10 cellular contexts compared by ENCODE assay signal in the genomic region with DNA sequence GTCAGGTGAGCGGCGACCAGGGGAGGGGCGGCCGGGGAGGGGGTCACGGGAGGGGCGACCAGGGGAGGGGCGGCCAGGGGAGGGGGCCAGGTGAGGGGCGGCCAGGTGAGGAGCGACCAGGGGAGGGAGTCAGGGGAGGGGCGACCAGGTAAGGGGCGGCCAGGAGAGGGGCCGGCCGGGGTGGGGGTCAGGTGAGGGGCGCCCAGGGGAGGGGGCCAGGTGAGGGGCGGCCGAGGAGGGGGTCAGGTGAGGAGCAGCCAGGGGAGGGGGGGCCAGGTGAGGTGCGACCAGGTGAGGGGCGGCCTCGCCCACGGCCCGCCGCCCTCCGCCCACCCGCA. TPM values are rescaled to one million over a fixed set of nuclear protein-coding genes. Genes with fewer than 3 reads are reported as not detected.
DNase-seq lines count a peak whose midpoint lies in the region; ATAC-seq, FAIRE-seq and TF ChIP-seq lines count a peak whose summit lies in the region.
"Had no signal": no experiment of that assay in that cellular context is flagged by ENCODE, and none has a peak within 500 bp of the region (broad histone marks: within the 10 kb centered on the region; RNA-seq: fewer than 3 reads in every experiment).

No MANE protein-coding gene starts in this region.

- TF ChIP-seq CTCF in AG04449 (IDR thresholded peaks at IDR 0.05; ENCODE audit: insufficient read depth, low read length, missing control alignments) = no peak
- TF ChIP-seq CTCF in endothelial cell of umbilical vein (IDR thresholded peaks at IDR 0.05; ENCODE audit: extremely low read depth in 1 of 2, insufficient read depth in 1 of 2, low read depth in 1 of 2, low read length in 2 of 2) = no peak
- TF ChIP-seq CTCF in neural progenitor cell (IDR thresholded peaks at IDR 0.05) = no peak
- TF ChIP-seq CTCF in nephron progenitor cell (IDR thresholded peaks at IDR 0.05) = no peak

- H3K27me3 Mint-ChIP-seq in neural progenitor cell (ENCODE audit: insufficient read depth, low read depth) (peaks cover 15% of the 10 kb centered on the region), nephron progenitor cell (ENCODE audit: low read depth, poor library complexity) (peaks cover 39% of the 10 kb centered on the region)
- H3K27me3 Mint-ChIP-seq in effector memory CD8-positive, alpha-beta T cell = no peaks in the 10 kb centered on the region

- H4K20me1 ChIP-seq in endothelial cell of umbilical vein (replicated peaks; ENCODE audit: control insufficient read depth, extremely low read depth, insufficient read depth, low read length) (no peaks in the 10 kb centered on the region), neural progenitor cell (ENCODE audit: low read depth) (no peaks in the 10 kb centered on the region)

- no TSS peak for BruUV-seq in endothelial cell of umbilical vein (replicated peaks; lab: Mats Ljungman, UMichigan)

- H3K4me1 Mint-ChIP-seq in neural progenitor cell = peaks cover 30% of the 10 kb centered on the region
- H3K4me1 Mint-ChIP-seq in nephron progenitor cell = peaks cover 19% of the 10 kb centered on the region
- H3K4me1 Mint-ChIP-seq in effector memory CD8-positive, alpha-beta T cell (ENCODE audit: low read depth in 2 of 2) = peaks cover 3 to 9% of the 10 kb centered on the region in 2 donors

- peak overlapping the region; percentile 57 for H3K27ac ChIP-seq in KOPT-K1 (ENCODE audit: low read depth, low read length, poor library complexity, severe bottlenecking)
- no peak overlapping the region for H3K27ac ChIP-seq in endothelial cell of umbilical vein (ENCODE audit: insufficient read depth, low read depth, low read length)
- H3K27ac ChIP-seq in neural progenitor cell = no peak overlapping the region
- H3K27ac ChIP-seq: epithelial cell of prostate had no signal

- peaks cover 4% of the 10 kb centered on the region for H3K36me3 ChIP-seq in KOPT-K1 (ENCODE audit: insufficient read depth, low read length)
- H3K36me3 ChIP-seq in endothelial cell of umbilical vein (ENCODE audit: control insufficient read depth in 2 of 2, extremely low read depth in 1 of 2, insufficient read depth in 2 of 2, low read length in 2 of 2) = no peaks in the 10 kb centered on the region
- H3K36me3 ChIP-seq in neural progenitor cell = no peaks in the 10 kb centered on the region

- H3K27me3 ChIP-seq in endothelial cell of umbilical vein (ENCODE audit: control insufficient read depth in 2 of 2, insufficient read depth in 2 of 2, low read length in 2 of 2) (no peaks in the 10 kb centered on the region), neural progenitor cell (peaks cover 16% of the 10 kb centered on the region)

- no peak for TF ChIP-seq POLR2A in endothelial cell of umbilical vein (IDR thresholded peaks at IDR 0.05; ENCODE audit: low read depth, low read length)

- H3K4me1 ChIP-seq in endothelial cell of umbilical vein (ENCODE audit: control insufficient read depth, extremely low read depth, insufficient read depth, low read length) (peaks cover 21% of the 10 kb centered on the region), neural progenitor cell (peaks cover 16% of the 10 kb centered on the region)

- H3K9ac ChIP-seq in endothelial cell of umbilical vein (replicated peaks; ENCODE audit: extremely low read depth, insufficient read depth, low read length) = no peak overlapping the region
- no peak overlapping the region for H3K9ac ChIP-seq in neural progenitor cell

- no peaks in the 10 kb centered on the region for H3K9me3 Mint-ChIP-seq in neural progenitor cell
- H3K9me3 Mint-ChIP-seq in nephron progenitor cell = no peaks in the 10 kb centered on the region
- H3K9me3 Mint-ChIP-seq in effector memory CD8-positive, alpha-beta T cell = no peaks in the 10 kb centered on the region
- H3K9me3 Mint-ChIP-seq: neural crest cell had no signal

- H3K79me2 ChIP-seq in endothelial cell of umbilical vein (ENCODE audit: control insufficient read depth, insufficient read depth, low read length) (no peaks in the 10 kb centered on the region), neural progenitor cell (ENCODE audit: low read depth) (no peaks in the 10 kb centered on the region)

- H3F3A ChIP-seq in neural progenitor cell (ENCODE audit: low read depth) = peaks cover 29% of the 10 kb centered on the region

- H3K4me3 ChIP-seq in AG04449 (ENCODE audit: low read depth, low read length) (peak overlapping the region; percentile 47), endothelial cell of umbilical vein (replicated peaks in 1 of 3; ENCODE audit: insufficient read depth in 1 of 3, low read depth in 1 of 3, low read length in 3 of 3) (peak overlapping the region in 2 of 3 experiments; percentile 22 to 46), neural progenitor cell (peak overlapping the region; percentile 65)

- ATAC-seq in effector memory CD8-positive, alpha-beta T cell (replicated peaks) = no peak
- no peak for ATAC-seq in GM21526 (IDR thresholded peaks at IDR 0.05; ENCODE audit: low FRiP score, unreplicated experiment)

- CTCF ChIA-PET in AG04449 (lab: Yijun Ruan, JAX) (no interaction called here), endothelial cell of umbilical vein (lab: Charles Lee) (no interaction called here)

- no peak for FAIRE-seq in endothelial cell of umbilical vein (lab: Jason Lieb, UNC)

- H3K4me2 ChIP-seq in endothelial cell of umbilical vein (ENCODE audit: insufficient read depth, low read length) (no peak overlapping the region), neural progenitor cell (peak overlapping the region; percentile 86)

- POLR2A ChIA-PET in AG04449 (lab: Yijun Ruan, JAX) = no interaction called here
- POLR2A ChIA-PET in endothelial cell of umbilical vein (lab: Charles Lee) = no interaction called here

- H3K9me3 ChIP-seq in KOPT-K1 (ENCODE audit: insufficient read depth, low read length, poor library complexity, severe bottlenecking) = no peaks in the 10 kb centered on the region
- no peaks in the 10 kb centered on the region for H3K9me3 ChIP-seq in endothelial cell of umbilical vein (replicated peaks; ENCODE audit: control insufficient read depth, insufficient read depth, low read length)
- no peaks in the 10 kb centered on the region for H3K9me3 ChIP-seq in neural progenitor cell (ENCODE audit: low read depth)

- no peak overlapping the region for H3K27ac Mint-ChIP-seq in neural progenitor cell
- H3K27ac Mint-ChIP-seq in nephron progenitor cell = no peak overlapping the region
- H3K27ac Mint-ChIP-seq in effector memory CD8-positive, alpha-beta T cell = no peak overlapping the region

- H3K9me1 ChIP-seq in endothelial cell of umbilical vein (replicated peaks; ENCODE audit: control insufficient read depth, extremely low read depth, insufficient read depth, low read length) = no peaks in the 10 kb centered on the region

- no peak overlapping the region for H3K4me3 Mint-ChIP-seq in neural progenitor cell
- H3K4me3 Mint-ChIP-seq in nephron progenitor cell = no peak overlapping the region
- H3K4me3 Mint-ChIP-seq in effector memory CD8-positive, alpha-beta T cell = no peak overlapping the region

- no peak for DNase-seq in AG04449 (ENCODE audit: low read depth, low spot score)
- DNase-seq in endothelial cell of umbilical vein (ENCODE audit: low read depth, low spot score) = no peak
- DNase-seq in neural progenitor cell (ENCODE audit: low spot score) = no peak
- no peak for DNase-seq in nephron progenitor cell
- DNase-seq in effector memory CD8-positive, alpha-beta T cell = no peak
- no peak for DNase-seq in COLO829 (ENCODE audit: low spot score)

- H3K36me3 Mint-ChIP-seq in neural progenitor cell (peaks cover 6% of the 10 kb centered on the region), nephron progenitor cell (ENCODE audit: low read depth) (peaks cover 5% of the 10 kb centered on the region)
- peaks cover 4% of the 10 kb centered on the region for H3K36me3 Mint-ChIP-seq in effector memory CD8-positive, alpha-beta T cell (ENCODE audit: insufficient read depth)

- dilution Hi-C loops in endothelial cell of umbilical vein (cut with MboI; ENCODE audit: extremely low pct_ligation_motif_present, low sequenced_read_pairs) = no loop called here

- intact Hi-C loops in endothelial cell of umbilical vein (cut with micrococcal nuclease) = loop anchor here (1.0 kb wide), 1 partner anchor 74 kb away; no protein-coding TSS in a partner anchor

- peak overlapping the region; percentile 66 for H2AFZ ChIP-seq in endothelial cell of umbilical vein (ENCODE audit: low read depth, low read length)
- H2AFZ ChIP-seq in neural progenitor cell (replicated peaks) = no peak overlapping the region

TF ChIP-seq in endothelial cell of umbilical vein, 7 proteins besides CTCF, POLR2A, EP300 and RAD21:
- TF ChIP-seq, protein P1, sequence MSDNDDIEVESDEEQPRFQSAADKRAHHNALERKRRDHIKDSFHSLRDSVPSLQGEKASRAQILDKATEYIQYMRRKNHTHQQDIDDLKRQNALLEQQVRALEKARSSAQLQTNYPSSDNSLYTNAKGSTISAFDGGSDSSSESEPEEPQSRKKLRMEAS (IDR thresholded peaks at IDR 0.05; ENCODE audit: insufficient read depth, insufficient read length) = no peak
- TF ChIP-seq GATA2 (IDR thresholded peaks at IDR 0.05; ENCODE audit: insufficient read depth, insufficient read length, low read depth, low read length) = no peak
- no peak for TF ChIP-seq EZH2 (IDR thresholded peaks at IDR 0.05; ENCODE audit: borderline replicate concordance, low read depth, low read length, severe bottlenecking)
- no peak for TF ChIP-seq MYC (IDR thresholded peaks at IDR 0.05; ENCODE audit: low read depth, low read length)
- TF ChIP-seq FOS (IDR thresholded peaks at IDR 0.05; ENCODE audit: borderline replicate concordance, insufficient read depth, low read length) = no peak
- TF ChIP-seq JUN (IDR thresholded peaks at IDR 0.05; ENCODE audit: borderline replicate concordance, insufficient read depth, insufficient read length, low read depth) = no peak
- TF ChIP-seq POLR2AphosphoS5 (IDR thresholded peaks at IDR 0.05; ENCODE audit: insufficient read depth, low read depth, low read length) = no peak

RNA-seq across cellular contexts. Expression of gene TESMIN, which starts 0.4 kb away (rescaled TPM):
- 3.1 and 6.1 TPM in 2 replicates for total RNA-seq in endothelial cell of umbilical vein
- polyA plus RNA-seq in endothelial cell of umbilical vein = 1.7 and 1.8 TPM in 2 replicates
- polyA plus RNA-seq in endothelial cell of umbilical vein (2011; cell fraction: cytosol; rRNA removed) = 2.0 and 2.4 TPM in 2 replicates
- 3.5 and 4.8 TPM in 2 replicates for polyA plus RNA-seq in endothelial cell of umbilical vein (2011; cell fraction: nucleus; rRNA removed)
- 1.5 and 3.1 TPM in 2 replicates for polyA plus RNA-seq in endothelial cell of umbilical vein (2012)
- 1.1 and 1.2 TPM in 2 replicates for polyA minus RNA-seq in endothelial cell of umbilical vein
- polyA minus RNA-seq in endothelial cell of umbilical vein (2011; cell fraction: cytosol; rRNA and poly(A)+ RNA removed) = 4.2 TPM
- polyA minus RNA-seq in endothelial cell of umbilical vein (2011; cell fraction: nucleus; rRNA and poly(A)+ RNA removed) = 1.2 and 1.6 TPM in 2 replicates
- total RNA-seq in neural progenitor cell (ENCODE audit: low replicate concordance) = 7.4 and 8.1 TPM in 2 replicates
